ENCODE assay signal across 8 cellular contexts in genomic region chr17:54968954-54969400, GRCh38. TPM values are rescaled to one million over a fixed set of nuclear protein-coding genes. Genes with fewer than 3 reads are reported as not detected.
DNase-seq lines count a peak whose midpoint lies in the region; ATAC-seq and TF ChIP-seq lines count a peak whose summit lies in the region.

No MANE protein-coding gene starts in this region.

- H3K9me3 ChIP-seq in SK-N-MC (ENCODE audit: low read depth, low read length) (no peaks in the 10 kb centered on the region), trophoblast cell (ENCODE audit: insufficient read depth, low read depth, low read length) (no peaks in the 10 kb centered on the region)

- peak overlapping the region; percentile 15 for H2BK12ac ChIP-seq in trophoblast cell (ENCODE audit: low read length)

- H2AK5ac ChIP-seq in trophoblast cell (ENCODE audit: low read length) = no peak overlapping the region

- H3K23ac ChIP-seq in trophoblast cell (ENCODE audit: low read length) = no peak overlapping the region

- ATAC-seq in GM18858 (IDR thresholded peaks at IDR 0.05; ENCODE audit: unreplicated experiment) (peak; percentile 20), HG03025 (IDR thresholded peaks at IDR 0.05; ENCODE audit: low FRiP score, unreplicated experiment) (peak; percentile 32)

- no peak for TF ChIP-seq CTCF in fibroblast of the aortic adventitia (IDR thresholded peaks at IDR 0.05; ENCODE audit: insufficient read depth, low read length)

- H2BK5ac ChIP-seq in trophoblast cell (ENCODE audit: low read depth, low read length, poor library complexity) = peak overlapping the region; percentile 52

- H3K79me2 ChIP-seq in trophoblast cell (ENCODE audit: control insufficient read depth, insufficient read depth, low read length, poor library complexity) = peaks cover 8% of the 10 kb centered on the region

- H3K4me3 ChIP-seq in SK-N-MC = peak overlapping the region; percentile 96
- peak overlapping the region; percentile 94 for H3K4me3 ChIP-seq in fibroblast of the aortic adventitia (ENCODE audit: low read depth, low read length)
- peak overlapping the region; percentile 93 for H3K4me3 ChIP-seq in trophoblast cell (ENCODE audit: low read depth, low read length)

- H3K4me1 ChIP-seq in trophoblast cell (ENCODE audit: control insufficient read depth in 1 of 2, insufficient read depth in 2 of 2, low read length in 2 of 2) = peaks cover 0 to 4% of the 10 kb centered on the region in 2 experiments

- peak overlapping the region; percentile 60 for H4K12ac ChIP-seq in trophoblast cell (ENCODE audit: low read depth, low read length)

- peak; percentile 50 for DNase-seq in AG20443 (ENCODE audit: low spot score)
- no peak for DNase-seq in SK-N-MC (ENCODE audit: low read depth, low spot score)
- DNase-seq in fibroblast of the aortic adventitia (ENCODE audit: low read depth) = peak; percentile 49
- no peak for DNase-seq in trophoblast cell
- no peak for DNase-seq in NCI-H345 (lab: John Stamatoyannopoulos, UW)
- DNase-seq in DMS153 (lab: John Stamatoyannopoulos, UW) = no peak

- peak overlapping the region; percentile 86 for H4K8ac ChIP-seq in trophoblast cell (ENCODE audit: low read depth, low read length)

- H2BK120ac ChIP-seq in trophoblast cell (ENCODE audit: insufficient read depth, low read length, poor library complexity) = peak overlapping the region; percentile 52

- peak overlapping the region; percentile 77 for H4K91ac ChIP-seq in trophoblast cell (ENCODE audit: low read depth, low read length)

- H3K36me3 ChIP-seq in SK-N-MC (ENCODE audit: insufficient read depth, low read length) (peaks cover 20% of the 10 kb centered on the region), trophoblast cell (ENCODE audit: control insufficient read depth in 1 of 2, insufficient read depth in 2 of 2, low read length in 2 of 2) (peaks cover 0 to 4% of the 10 kb centered on the region in 2 experiments)

- peak overlapping the region; percentile 89 for H2AFZ ChIP-seq in trophoblast cell (ENCODE audit: insufficient read depth, low read length, poor library complexity)

- H3K14ac ChIP-seq in trophoblast cell (ENCODE audit: low read length) = peak overlapping the region; percentile 63

- H3K4ac ChIP-seq in trophoblast cell (ENCODE audit: low read depth, low read length) = no peak overlapping the region

- H3K4me2 ChIP-seq in trophoblast cell (ENCODE audit: low read length) = peak overlapping the region; percentile 67

- H3K79me1 ChIP-seq in trophoblast cell (ENCODE audit: low read length) = peaks cover 8% of the 10 kb centered on the region

- H3K27me3 ChIP-seq in trophoblast cell (ENCODE audit: insufficient read depth, low read length) = no peaks in the 10 kb centered on the region

- no CpG with 5 or more reads among the region's 18 CpGs for WGBS in trophoblast cell (ENCODE audit: extremely low coverage, insufficient coverage, insufficient read length)

- peak overlapping the region; percentile 80 for H3K18ac ChIP-seq in trophoblast cell (ENCODE audit: low read length)

- H3K9ac ChIP-seq in SK-N-MC (ENCODE audit: insufficient read length) (peak overlapping the region; percentile 98), trophoblast cell (ENCODE audit: low read length) (peak overlapping the region; percentile 96)

- peak overlapping the region; percentile 35; the same call in 1 of the 2 replicates for H3K27ac ChIP-seq in SK-N-MC
- H3K27ac ChIP-seq in trophoblast cell (ENCODE audit: low read depth, low read length) = peak overlapping the region; percentile 21

RNA-seq across cellular contexts. Expression of gene STXBP4, which starts 0.4 kb away (rescaled TPM):
- total RNA-seq in fibroblast of the aortic adventitia (ENCODE audit: low replicate concordance) = 22.7 and 32.0 TPM in 2 replicates
- 4.8 and 5.7 TPM in 2 replicates for polyA plus RNA-seq in trophoblast cell (2013)

RNA-seq across cellular contexts. Expression of gene COX11, which starts 0.5 kb away (rescaled TPM):
- 14.2 and 37.8 TPM in 2 replicates for total RNA-seq in fibroblast of the aortic adventitia (ENCODE audit: low replicate concordance)
- 29.7 and 35.4 TPM in 2 replicates for polyA plus RNA-seq in trophoblast cell (2013)

Comparison
In these comparisons a context has a peak if more than half of its experiments do, and no peak if none do; other contexts are left out.
1. DNase-seq: peak in AG20443 (single experiment) and fibroblast of the aortic adventitia (single experiment); none in SK-N-MC (single experiment), trophoblast cell (0 of 2), NCI-H345 (single experiment) and DMS153 (single experiment).
2. Peak in every context shown above with its lines, with median percentiles within 50 percentile points of each other: H3K4me3 ChIP-seq.